ENCODE assay signal across 12 cellular contexts in the genomic region with DNA sequence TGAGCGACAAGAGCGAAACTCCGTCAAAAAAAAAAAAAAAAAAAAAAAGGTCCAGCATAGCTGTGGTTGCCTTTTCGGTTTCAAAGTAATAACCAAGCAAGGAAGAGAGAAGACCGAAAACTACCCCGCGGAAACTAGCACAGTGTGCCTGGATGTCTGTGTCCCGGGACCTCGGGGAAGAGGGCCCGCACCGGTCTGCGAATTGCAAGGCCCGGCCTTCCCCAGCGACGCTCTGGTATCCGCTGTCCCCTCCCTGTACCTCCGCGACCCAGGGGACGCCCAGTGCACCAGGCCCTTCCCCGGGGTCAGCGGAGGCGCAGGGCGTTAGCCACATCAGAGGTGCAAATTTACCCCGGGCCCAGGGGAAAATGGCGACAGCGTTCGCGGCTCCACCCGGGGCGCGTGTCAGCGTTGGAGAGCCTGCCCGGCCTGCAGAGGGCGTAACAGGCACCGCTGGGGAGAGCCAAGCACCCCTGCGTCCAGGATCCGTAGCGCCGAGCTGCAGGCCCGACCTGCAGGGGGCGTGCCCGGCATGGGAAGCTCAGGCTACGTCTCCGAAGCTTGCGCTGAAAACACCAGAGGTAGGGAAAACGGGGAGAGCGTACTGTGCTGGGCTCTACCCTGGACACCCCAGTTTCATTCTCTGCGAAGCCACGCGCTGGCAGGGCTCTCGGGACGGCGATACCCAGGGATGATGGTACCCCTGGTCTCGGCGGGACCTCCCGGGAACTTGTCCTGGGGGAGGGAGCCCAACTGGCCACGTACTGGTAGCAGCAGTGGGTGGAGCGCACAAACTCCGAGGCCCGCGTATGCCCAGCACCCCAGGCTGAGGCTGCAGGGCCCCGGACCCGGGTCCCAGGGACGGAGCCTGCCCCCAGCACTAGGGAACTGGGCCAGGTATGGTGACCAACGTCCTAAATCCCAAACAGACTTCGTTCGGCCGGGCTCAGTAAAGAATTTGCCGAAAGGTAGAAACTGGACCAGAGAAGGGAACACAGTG. TPM values are rescaled to one million over a fixed set of nuclear protein-coding genes. Genes with fewer than 3 reads are reported as not detected.
DNase-seq lines count a peak whose midpoint lies in the region; ATAC-seq and TF ChIP-seq lines count a peak whose summit lies in the region.
"Had no signal": no experiment of that assay in that cellular context is flagged by ENCODE, and none has a peak within 500 bp of the region (broad histone marks: within the 10 kb centered on the region; RNA-seq: fewer than 3 reads in every experiment).

No MANE protein-coding gene starts in this region.

- no peaks in the 10 kb centered on the region for H3K9me3 Mint-ChIP-seq in type B pancreatic cell
- H3K9me3 Mint-ChIP-seq: stimulated activated naive CD8-positive, alpha-beta T cell treated with anti-CD3 and anti-CD28 coated beads, Interleukin-15, Interleukin-2, amounts not matched to agents 100 ng/mL and 50 ng/mL, for 24 hours had no signal

- TF ChIP-seq CTCF in cardiac muscle cell (IDR thresholded peaks at IDR 0.05; ENCODE audit: low read depth, low read length) (peak; percentile 54), right atrium auricular region (IDR thresholded peaks at IDR 0.05) (peak in 1 of 2 donors; percentile 34), dorsolateral prefrontal cortex (IDR thresholded peaks at IDR 0.05 in 54 of 56, conservative IDR thresholded peaks at IDR 0.05 in 2 of 56; ENCODE audit: low read depth in 1 of 56, partially characterized antibody in 56 of 56) (peak in 33 of 56 donors; percentile 8 to 36 (median 17)), liver (IDR thresholded peaks at IDR 0.05; ENCODE audit: low read depth, low read length, missing input control) (peak; percentile 18), type B pancreatic cell (conservative IDR thresholded peaks at IDR 0.05) (peak; percentile 29)

- 8% methylated on average over 69 of the region's 69 CpGs for WGBS in liver

- H3K4me3 ChIP-seq in cardiac muscle cell (peak overlapping the region; percentile 11), right atrium auricular region (peak overlapping the region in 1 of 2 donors; percentile 13), dorsolateral prefrontal cortex (peak overlapping the region in 34 of 59 donors; percentile 0 to 48 (median 19)), liver (ENCODE audit: low read depth in 1 of 3, low read length in 3 of 3) (peak overlapping the region in 1 of 3 donors; percentile 38)
- H3K4me3 ChIP-seq: prostate gland, SJCRH30 had no signal

- intact Hi-C loops in dorsolateral prefrontal cortex (cut with DNase I): no loop called here

- peaks cover 4% of the 10 kb centered on the region for H3K4me1 Mint-ChIP-seq in type B pancreatic cell (ENCODE audit: unreplicated experiment)

- no peak overlapping the region for H3K4me3 Mint-ChIP-seq in type B pancreatic cell
- H3K4me3 Mint-ChIP-seq: stimulated activated naive CD8-positive, alpha-beta T cell treated with anti-CD3 and anti-CD28 coated beads, Interleukin-15, Interleukin-2, amounts not matched to agents 100 ng/mL and 50 ng/mL, for 24 hours had no signal

- H3K36me3 Mint-ChIP-seq in type B pancreatic cell: peaks cover 3% of the 10 kb centered on the region

- H3K9me3 ChIP-seq in cardiac muscle cell (ENCODE audit: low read depth) (no peaks in the 10 kb centered on the region), right atrium auricular region (no peaks in the 10 kb centered on the region), liver (ENCODE audit: control insufficient read depth in 4 of 4, low read length in 3 of 4) (peaks cover 0 to 3% (median 0%) of the 10 kb centered on the region in 4 donors)
- H3K9me3 ChIP-seq: prostate gland, SJCRH30 had no signal

- H3K27ac ChIP-seq in cardiac muscle cell (no peak overlapping the region), right atrium auricular region (no peak overlapping the region), dorsolateral prefrontal cortex (no peak overlapping the region), liver (ENCODE audit: low read depth in 1 of 2, low read length in 2 of 2) (no peak overlapping the region)
- H3K27ac ChIP-seq: prostate gland, SJCRH30 had no signal

- H3K36me3 ChIP-seq in cardiac muscle cell (no peaks in the 10 kb centered on the region), right atrium auricular region (no peaks in the 10 kb centered on the region), liver (ENCODE audit: control insufficient read depth in 4 of 4, insufficient read depth in 3 of 4, low read depth in 1 of 4, low read length in 3 of 4) (no peaks in the 10 kb centered on the region)
- H3K36me3 ChIP-seq: prostate gland, SJCRH30 had no signal

- TF ChIP-seq RAD21 in liver (IDR thresholded peaks at IDR 0.05): peak in 1 of 2 donors; percentile 23

- H3K27ac Mint-ChIP-seq in type B pancreatic cell: no peak overlapping the region
- H3K27ac Mint-ChIP-seq: stimulated activated naive CD8-positive, alpha-beta T cell treated with anti-CD3 and anti-CD28 coated beads, Interleukin-15, Interleukin-2, amounts not matched to agents 100 ng/mL and 50 ng/mL, for 24 hours had no signal

- DNase-seq in cardiac muscle cell (ENCODE audit: low read depth in 1 of 2, low spot score in 1 of 2): peak; percentile 24 to 54
- no peak for DNase-seq in right atrium auricular region (ENCODE audit: low spot score)
- no peak for DNase-seq in dorsolateral prefrontal cortex
- no peak for DNase-seq in type B pancreatic cell (ENCODE audit: extremely low spot score, unreplicated experiment)
- DNase-seq in UCSD-AML1 (lab: John Stamatoyannopoulos, UW; ENCODE audit: unreplicated experiment): no peak
- no peak for DNase-seq in NCI-H526 (lab: John Stamatoyannopoulos, UW)
- DNase-seq: NCI-H1105 treated with DMSO at 0.1 percent for 48 hours, SJCRH30 had no signal

- ATAC-seq in HG03108 (IDR thresholded peaks at IDR 0.05; ENCODE audit: unreplicated experiment): no peak

- no peaks in the 10 kb centered on the region for H3K4me1 ChIP-seq in cardiac muscle cell (ENCODE audit: low read depth)
- H3K4me1 ChIP-seq in right atrium auricular region: peaks cover 0 to 22% of the 10 kb centered on the region in 2 donors
- peaks cover 3 to 21% (median 9%) of the 10 kb centered on the region in 4 donors for H3K4me1 ChIP-seq in liver (ENCODE audit: control insufficient read depth in 4 of 4, insufficient read depth in 4 of 4, low read length in 3 of 4)
- H3K4me1 ChIP-seq: prostate gland, SJCRH30 had no signal

- H3K9ac ChIP-seq in liver (ENCODE audit: low read depth in 1 of 2, low read length in 2 of 2): no peak overlapping the region

- peaks cover 100% of the 10 kb centered on the region for H3K27me3 ChIP-seq in cardiac muscle cell
- peaks cover 21 to 53% of the 10 kb centered on the region in 2 donors for H3K27me3 ChIP-seq in right atrium auricular region
- H3K27me3 ChIP-seq in dorsolateral prefrontal cortex: peaks cover 18 to 100% (median 90%) of the 10 kb centered on the region in 45 donors
- H3K27me3 ChIP-seq in liver (ENCODE audit: control insufficient read depth in 4 of 4, insufficient read depth in 4 of 4, low read length in 3 of 4): peaks cover 11 to 40% (median 16%) of the 10 kb centered on the region in 4 donors
- H3K27me3 ChIP-seq: SJCRH30 had no signal

- H3K27me3 Mint-ChIP-seq in type B pancreatic cell: peaks cover 91% of the 10 kb centered on the region

TF ChIP-seq in liver, 16 proteins besides CTCF, POLR2A, EP300 and RAD21:
- TF ChIP-seq FOXA1 (IDR thresholded peaks at IDR 0.05): no peak
- TF ChIP-seq TAF1 (conservative IDR thresholded peaks at IDR 0.05): no peak
- no peak for TF ChIP-seq FOXA2 (IDR thresholded peaks at IDR 0.05)
- no peak for TF ChIP-seq NR2F2 (IDR thresholded peaks at IDR 0.05)
- TF ChIP-seq, protein P1, sequence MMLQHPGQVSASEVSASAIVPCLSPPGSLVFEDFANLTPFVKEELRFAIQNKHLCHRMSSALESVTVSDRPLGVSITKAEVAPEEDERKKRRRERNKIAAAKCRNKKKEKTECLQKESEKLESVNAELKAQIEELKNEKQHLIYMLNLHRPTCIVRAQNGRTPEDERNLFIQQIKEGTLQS (IDR thresholded peaks at IDR 0.05): no peak
- TF ChIP-seq HNF4G (IDR thresholded peaks at IDR 0.05): no peak

RNA-seq across cellular contexts. Expression of a gene that starts 16.2 kb away (rescaled TPM):
- total RNA-seq in cardiac muscle cell (not detected in 2 replicates), right atrium auricular region (not detected), dorsolateral prefrontal cortex (1 to 10 TPM in 8 of 120 experiments, under 1 TPM in 100, not detected in 12; 0.18 to 1.6 (median 0.44) TPM), liver (under 1 TPM in 1 of 2 donors, not detected in 1; 0.05 TPM), type B pancreatic cell (ENCODE audit: low replicate concordance) (14.4 and 14.9 TPM in 2 replicates)
- polyA plus RNA-seq in cardiac muscle cell (not detected in 2 replicates), liver (not detected)

Comparison
In these comparisons a context has a peak if more than half of its experiments do, and no peak if none do; other contexts are left out.
1. DNase-seq: peak in cardiac muscle cell (2 of 2); none in right atrium auricular region (single experiment), dorsolateral prefrontal cortex (0 of 10), type B pancreatic cell (single experiment), UCSD-AML1 (single experiment) and NCI-H526 (0 of 2).